In genomic region chr6:43838276-43839036, GRCh38 we compare ENCODE assay signal across 8 cellular contexts.
DNase-seq lines count a peak whose midpoint lies in the region; ATAC-seq and TF ChIP-seq lines count a peak whose summit lies in the region.

No MANE protein-coding gene starts in this region.

- H3K9me3 Mint-ChIP-seq in activated T-cell treated with anti-CD3 and anti-CD28 coated beads, Interleukin-2, amount 50 U/mL, for 4 hours: no peaks in the 10 kb centered on the region
- no peaks in the 10 kb centered on the region for H3K9me3 Mint-ChIP-seq in CD4-positive, alpha-beta memory T cell

- no peak overlapping the region for H3K18ac ChIP-seq in mesendoderm (ENCODE audit: low read length)

- CTCF ChIA-PET in CD4-positive, alpha-beta memory T cell (lab: Charles Lee; ENCODE audit: partially characterized antibody): no interaction called here

- no peaks in the 10 kb centered on the region for H3K4me1 Mint-ChIP-seq in activated T-cell treated with anti-CD3 and anti-CD28 coated beads, Interleukin-2, amount 50 U/mL, for 4 hours (ENCODE audit: low read depth)
- no peaks in the 10 kb centered on the region for H3K4me1 Mint-ChIP-seq in CD4-positive, alpha-beta memory T cell

- no peaks in the 10 kb centered on the region for H3K36me3 Mint-ChIP-seq in activated T-cell treated with anti-CD3 and anti-CD28 coated beads, Interleukin-2, amount 50 U/mL, for 4 hours (ENCODE audit: insufficient read depth)
- H3K36me3 Mint-ChIP-seq in CD4-positive, alpha-beta memory T cell: no peaks in the 10 kb centered on the region

- no peak overlapping the region for H3K9ac ChIP-seq in mesendoderm (ENCODE audit: low read length)

- no peak overlapping the region for H2BK120ac ChIP-seq in mesendoderm (ENCODE audit: low read depth, low read length)

- H4K8ac ChIP-seq in mesendoderm (ENCODE audit: low read depth, low read length): no peak overlapping the region

- H3K79me1 ChIP-seq in mesendoderm (ENCODE audit: low read length): no peaks in the 10 kb centered on the region

- no peak overlapping the region for H3K4me2 ChIP-seq in mesendoderm (ENCODE audit: low read length)

- H3K56ac ChIP-seq in mesendoderm (ENCODE audit: low read length): peak overlapping the region; percentile 29

- peaks cover 9% of the 10 kb centered on the region for H3K27me3 Mint-ChIP-seq in activated T-cell treated with anti-CD3 and anti-CD28 coated beads, Interleukin-2, amount 50 U/mL, for 4 hours (ENCODE audit: low read depth)
- no peaks in the 10 kb centered on the region for H3K27me3 Mint-ChIP-seq in CD4-positive, alpha-beta memory T cell

- DNase-seq in activated T-cell treated with anti-CD3 and anti-CD28 coated beads, Interleukin-2, amount 50 U/mL, for 48 hours: peak; percentile 23 to 24
- no peak for DNase-seq in activated T-cell treated with anti-CD3 and anti-CD28 coated beads, Interleukin-2, amount 50 U/mL, for 4 hours
- DNase-seq in NCI-H460 (ENCODE audit: extremely low read depth, low read depth) (peak; percentile 30), choroid plexus epithelial cell (ENCODE audit: low read depth) (peak; percentile 87), mesendoderm (peak; percentile 64), NCI-H510A treated with DMSO at 0.1 percent for 48 hours (lab: John Stamatoyannopoulos, UW) (no peak)
- no peak for DNase-seq in CD4-positive, alpha-beta memory T cell

- H2AK5ac ChIP-seq in mesendoderm (ENCODE audit: low read length): no peak overlapping the region

- H3K9me3 ChIP-seq in CD4-positive, alpha-beta memory T cell (ENCODE audit: control insufficient read depth in 1 of 2, low read length in 2 of 2): no peaks in the 10 kb centered on the region

- POLR2A ChIA-PET in CD4-positive, alpha-beta memory T cell (lab: Charles Lee; ENCODE audit: partially characterized antibody): no interaction called here

- no CpG with 5 or more reads among the region's 9 CpGs for WGBS in mesendoderm (ENCODE audit: extremely low coverage, insufficient coverage, low lambda C conversion rate)

- no peak overlapping the region for H3K4me3 Mint-ChIP-seq in activated T-cell treated with anti-CD3 and anti-CD28 coated beads, Interleukin-2, amount 50 U/mL, for 4 hours
- no peak overlapping the region for H3K4me3 Mint-ChIP-seq in CD4-positive, alpha-beta memory T cell

- no peak overlapping the region for H3K23ac ChIP-seq in mesendoderm (ENCODE audit: low read length)

- H3K4me1 ChIP-seq in mesendoderm (ENCODE audit: control insufficient read depth, low read depth, low read length): peaks cover 3% of the 10 kb centered on the region
- no peaks in the 10 kb centered on the region for H3K4me1 ChIP-seq in CD4-positive, alpha-beta memory T cell (ENCODE audit: insufficient read depth, low read length)

- intact Hi-C loops in CD4-positive, alpha-beta memory T cell (cut with micrococcal nuclease): no loop called here

- H2BK5ac ChIP-seq in mesendoderm (ENCODE audit: low read length): no peak overlapping the region

- H3K27ac ChIP-seq in mesendoderm (ENCODE audit: low read depth, low read length): no peak overlapping the region
- no peak overlapping the region for H3K27ac ChIP-seq in CD4-positive, alpha-beta memory T cell (ENCODE audit: low read depth, low read length)

- H3K79me2 ChIP-seq in mesendoderm (ENCODE audit: control insufficient read depth, insufficient read depth, low read length): no peaks in the 10 kb centered on the region

- H2BK15ac ChIP-seq in mesendoderm (replicated peaks; ENCODE audit: low read depth): no peak overlapping the region

- no peak for ATAC-seq in activated T-cell treated with anti-CD3 and anti-CD28 coated beads, Interleukin-2, amount 50 U/mL, for 4 hours
- ATAC-seq in HG03469 (IDR thresholded peaks at IDR 0.05; ENCODE audit: unreplicated experiment): no peak

- no peaks in the 10 kb centered on the region for H3K36me3 ChIP-seq in mesendoderm (ENCODE audit: control insufficient read depth, insufficient read depth, low read length)
- no peaks in the 10 kb centered on the region for H3K36me3 ChIP-seq in CD4-positive, alpha-beta memory T cell (ENCODE audit: insufficient read depth, low read length)

- no peak overlapping the region for H3K27ac Mint-ChIP-seq in CD4-positive, alpha-beta memory T cell

- no peaks in the 10 kb centered on the region for H3K27me3 ChIP-seq in mesendoderm (ENCODE audit: insufficient read depth, low read length, poor library complexity)
- H3K27me3 ChIP-seq in CD4-positive, alpha-beta memory T cell (ENCODE audit: insufficient read depth, low read length): no peaks in the 10 kb centered on the region

- no peak overlapping the region for H3K4ac ChIP-seq in mesendoderm (ENCODE audit: low read depth, low read length)

- H3K4me3 ChIP-seq in choroid plexus epithelial cell (ENCODE audit: low read depth, low read length) (no peak overlapping the region), mesendoderm (ENCODE audit: low read length) (no peak overlapping the region)
- no peak overlapping the region for H3K4me3 ChIP-seq in CD4-positive, alpha-beta memory T cell (ENCODE audit: low read length in 2 of 2)

- peak; percentile 71 for TF ChIP-seq CTCF in choroid plexus epithelial cell (conservative IDR thresholded peaks at IDR 0.05; ENCODE audit: low read depth, low read length)

- H4K5ac ChIP-seq in mesendoderm (ENCODE audit: low read length): no peak overlapping the region

Comparison
In these comparisons a context has a peak if more than half of its experiments do, and no peak if none do; other contexts are left out.
1. DNase-seq: peak in activated T-cell treated with anti-CD3 and anti-CD28 coated beads, Interleukin-2, amount 50 U/mL, for 48 hours (2 of 2), NCI-H460 (single experiment), choroid plexus epithelial cell (single experiment) and mesendoderm (single experiment); none in activated T-cell treated with anti-CD3 and anti-CD28 coated beads, Interleukin-2, amount 50 U/mL, for 4 hours (single experiment), CD4-positive, alpha-beta memory T cell (0 of 5) and NCI-H510A treated with DMSO at 0.1 percent for 48 hours (single experiment).